In the genomic region with DNA sequence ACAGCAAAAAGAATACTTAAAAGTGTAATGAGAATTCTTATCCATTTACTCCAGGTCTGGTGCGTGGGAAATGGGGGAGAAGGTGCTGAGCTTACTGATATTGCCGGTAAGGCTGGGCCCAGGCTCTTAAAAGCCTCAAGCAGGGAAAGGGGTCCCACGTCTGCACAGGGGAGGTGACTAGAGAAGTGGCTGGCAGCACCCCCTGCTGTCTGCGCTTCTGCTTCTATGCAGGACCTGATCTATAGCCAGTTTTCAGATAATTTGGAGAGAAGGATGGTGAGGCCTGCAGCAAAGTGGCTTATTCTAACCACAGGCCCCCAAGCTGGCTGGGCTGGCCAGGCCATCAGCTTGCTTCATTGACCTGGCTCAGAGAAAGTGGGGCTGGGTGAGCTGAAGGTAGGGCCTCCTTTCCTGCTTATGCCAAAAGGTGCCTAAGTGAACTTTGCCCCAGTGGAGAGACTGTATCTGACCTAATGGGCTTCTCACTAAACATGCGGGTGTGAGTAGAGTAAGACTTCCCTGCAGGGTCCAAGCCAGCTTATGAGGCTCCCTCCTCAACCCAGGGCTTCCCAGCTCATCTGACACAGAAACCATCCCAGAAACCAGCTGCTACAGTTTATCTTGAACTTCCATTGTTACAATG, we compare ENCODE assay signal across 1 cellular context.
TF ChIP-seq lines count a peak whose summit lies in the region.

No MANE protein-coding gene starts in this region.

TF ChIP-seq in K562, 482 proteins besides CTCF, POLR2A, EP300 and RAD21 (continued from another document):
- TF ChIP-seq ZBTB7A (IDR thresholded peaks at IDR 0.05; ENCODE audit: borderline replicate concordance, control insufficient read depth, low read depth, low read length): peak; percentile 52; the same call in 1 of the 2 replicates
- no peak for TF ChIP-seq SPI1 (IDR thresholded peaks at IDR 0.05; ENCODE audit: borderline replicate concordance, low read depth, low read length)
